14 cellular contexts compared by ENCODE assay signal in genomic region chr2:21910832-21911507, GRCh38.
"Had no signal": no experiment of that assay in that cellular context is flagged by ENCODE, and none has a peak within 500 bp of the region (broad histone marks: within the 10 kb centered on the region; RNA-seq: fewer than 3 reads in every experiment).

No MANE protein-coding gene starts in this region.

- H3K4me3 ChIP-seq: lower lobe of right lung, ovary had no signal

- ATAC-seq: activated T-helper 17 cell treated with anti-CD3 and anti-CD28 coated beads, Interleukin-2, amount 50 U/mL, for 72 hours; foreskin keratinocyte; left colon; lower lobe of right lung; stimulated activated naive CD8-positive, alpha-beta T cell treated with anti-CD3 and anti-CD28 coated beads, Interleukin-15, amount 100 ng/mL, for 72 hours had no signal

- H3K27me3 ChIP-seq: foreskin keratinocyte, ovary had no signal

- DNase-seq: activated CD4-positive, alpha-beta T cell treated with anti-CD3 and anti-CD28 coated beads for 1 hour; activated CD4-positive, alpha-beta T cell treated with anti-CD3 and anti-CD28 coated beads, Interleukin-2, amount 50 U/mL, for 4 hours; activated naive CD4-positive, alpha-beta T cell treated with Interleukin-2 at 50 U/mL for 16 hours; aorta; cerebellar nuclear complex; effector CD8-positive, alpha-beta T cell; foreskin keratinocyte; left colon; lower lobe of right lung; midbrain; ovary; stimulated activated CD4-positive, alpha-beta T cell treated with anti-CD3 and anti-CD28 coated beads, Interleukin-1b, Interleukin-23, amount 100 ng/mL, for 48 hours; stimulated activated naive CD8-positive, alpha-beta T cell treated with anti-CD3 and anti-CD28 coated beads, Interleukin-15, amount 100 ng/mL, for 72 hours had no signal

- H3K27ac ChIP-seq: foreskin keratinocyte, lower lobe of right lung, ovary had no signal

- H3K9me3 ChIP-seq: lower lobe of right lung, ovary had no signal

- H3K4me1 ChIP-seq: foreskin keratinocyte, lower lobe of right lung had no signal

- H3K36me3 ChIP-seq: lower lobe of right lung, ovary had no signal
